In genomic region chr2:76268928-76269327, GRCh38 we compare ENCODE assay signal across 16 cellular contexts.
DNase-seq lines count a peak whose midpoint lies in the region; ATAC-seq, FAIRE-seq and TF ChIP-seq lines count a peak whose summit lies in the region.
"Had no signal": no experiment of that assay in that cellular context is flagged by ENCODE, and none has a peak within 500 bp of the region (broad histone marks: within the 10 kb centered on the region; RNA-seq: fewer than 3 reads in every experiment).

No MANE protein-coding gene starts in this region.

- CTCF ChIA-PET in RWPE1 (lab: Yijun Ruan, JAX), result interaction anchor here (0.6 kb wide), 1 partner anchor 10 kb away, joined by 6 read pairs; no protein-coding TSS in a partner anchor

- H3K4me1 ChIP-seq in fibroblast of lung (ENCODE audit: control insufficient read depth, extremely low read depth, insufficient read depth, low read length), result no peaks in the 10 kb centered on the region
- no peaks in the 10 kb centered on the region for H3K4me1 ChIP-seq in pancreas

- no peak overlapping the region for H3K9ac ChIP-seq in fibroblast of lung (ENCODE audit: insufficient read depth, low read length)

- peak; percentile 47 for DNase-seq in HS-5 (ENCODE audit: low read depth)
- DNase-seq in RWPE1 (ENCODE audit: low spot score), result peak; percentile 54
- DNase-seq in fibroblast of lung (ENCODE audit: low read depth in 2 of 2), result peak; percentile 9 to 77
- DNase-seq in pancreas, result peak in 3 of 6 donors; percentile 14 to 54 (median 22)
- DNase-seq in NCI-H187 (lab: John Stamatoyannopoulos, UW), result no peak
- no peak for DNase-seq in NCI-H345 treated with DMSO at 0.1 percent for 48 hours (lab: John Stamatoyannopoulos, UW; ENCODE audit: unreplicated experiment)
- no peak for DNase-seq in DMS153 treated with DMSO at 0.1 percent for 48 hours (lab: John Stamatoyannopoulos, UW; ENCODE audit: unreplicated experiment)
- DNase-seq: activated CD4-positive, alpha-beta T cell treated with anti-CD3 and anti-CD28 coated beads for 36 hours; central memory CD4-positive, alpha-beta T cell; islet precursor cell; mucosa of descending colon; NCI-H774; T-helper 9 cell had no signal

- H3K27ac ChIP-seq in RWPE1 (no peak overlapping the region), fibroblast of lung (ENCODE audit: insufficient read depth, low read length) (no peak overlapping the region), pancreas (no peak overlapping the region)
- H3K27ac ChIP-seq: HL-60 had no signal

- H3K36me3 ChIP-seq in fibroblast of lung (ENCODE audit: control insufficient read depth, insufficient read depth, low read length), result no peaks in the 10 kb centered on the region
- H3K36me3 ChIP-seq in pancreas, result no peaks in the 10 kb centered on the region

- H3K27me3 ChIP-seq in fibroblast of lung (ENCODE audit: control insufficient read depth, insufficient read depth, low read length) (no peaks in the 10 kb centered on the region), pancreas (no peaks in the 10 kb centered on the region)

- POLR2A ChIA-PET in RWPE1 (lab: Yijun Ruan, JAX; ENCODE audit: low non-redundant PET), result no interaction called here

- peak overlapping the region in 1 of 4 experiments; percentile 14 for H3K4me3 ChIP-seq in fibroblast of lung (replicated peaks in 1 of 4; ENCODE audit: control extremely low read depth in 1 of 4, insufficient read depth in 1 of 4, low read depth in 3 of 4, low read length in 4 of 4)
- H3K4me3 ChIP-seq in pancreas, result no peak overlapping the region
- H3K4me3 ChIP-seq: GM12878, mucosa of descending colon had no signal

- no peaks in the 10 kb centered on the region for H3K79me2 ChIP-seq in fibroblast of lung (ENCODE audit: control insufficient read depth, insufficient read depth, low read length)

- WGBS in pancreas, 2 donors, result 17 to 36% methylated on average over 3 of the region's 3 CpGs

- no peak overlapping the region for H3K4me2 ChIP-seq in fibroblast of lung (ENCODE audit: extremely low read depth, insufficient read depth, low read length)

- no peak for TF ChIP-seq CTCF in RWPE1 (conservative IDR thresholded peaks at IDR 0.05; ENCODE audit: low read depth)
- no peak for TF ChIP-seq CTCF in fibroblast of lung (conservative IDR thresholded peaks at IDR 0.05 in 1 of 2, IDR thresholded peaks at IDR 0.05 in 1 of 2; ENCODE audit: low read depth in 1 of 2, low read length in 2 of 2)
- no peak for TF ChIP-seq CTCF in pancreas (IDR thresholded peaks at IDR 0.05)

- no peak overlapping the region for H2AFZ ChIP-seq in fibroblast of lung (ENCODE audit: low read length)

- ATAC-seq in pancreas (peak; percentile 53 to 85 (median 68)), GM18870 (IDR thresholded peaks at IDR 0.05; ENCODE audit: unreplicated experiment) (no peak)
- ATAC-seq: activated CD4-positive, alpha-beta T cell treated with anti-CD3 and anti-CD28 coated beads for 36 hours; GM12878; mucosa of descending colon had no signal

- H4K20me1 ChIP-seq in fibroblast of lung (ENCODE audit: control insufficient read depth, extremely low read depth, insufficient read depth, low read length), result no peaks in the 10 kb centered on the region

- intact Hi-C loops in pancreas (cut with DNase I), result no loop called here

- FAIRE-seq in pancreas (lab: Jason Lieb, UNC), result no peak
- FAIRE-seq: GM12878 had no signal

- H3K9me3 ChIP-seq in fibroblast of lung (ENCODE audit: control insufficient read depth, insufficient read depth, low read depth, low read length), result no peaks in the 10 kb centered on the region
- H3K9me3 ChIP-seq in pancreas, result no peaks in the 10 kb centered on the region
- H3K9me3 ChIP-seq: mucosa of descending colon had no signal

Comparison
In these comparisons a context has a peak if more than half of its experiments do, and no peak if none do; other contexts are left out.
1. DNase-seq: peak in HS-5 (single experiment), RWPE1 (single experiment) and fibroblast of lung (2 of 2); none in NCI-H187 (0 of 2), NCI-H345 treated with DMSO at 0.1 percent for 48 hours (single experiment) and DMS153 treated with DMSO at 0.1 percent for 48 hours (single experiment).